22 cellular contexts compared by ENCODE assay signal in genomic region chr5:67383451-67383850, GRCh38.
"Had no signal": no experiment of that assay in that cellular context is flagged by ENCODE, and none has a peak within 500 bp of the region (broad histone marks: within the 10 kb centered on the region; RNA-seq: fewer than 3 reads in every experiment).

No MANE protein-coding gene starts in this region.

- H3K36me3 Mint-ChIP-seq: stimulated activated effector memory CD8-positive, alpha-beta T cell treated with anti-CD3 and anti-CD28 coated beads, Interleukin-12 subunit alpha, Interleukin-12 subunit beta, amount 100 ng/mL, for 72 hours had no signal

- H3K4me1 ChIP-seq: foreskin keratinocyte, tibial artery, upper lobe of left lung, uterus had no signal

- H3K4me2 ChIP-seq: smooth muscle cell had no signal

- H3K9me3 ChIP-seq: tibial artery, upper lobe of left lung, uterus had no signal

- H3K36me3 ChIP-seq: tibial artery, upper lobe of left lung, uterus had no signal

- H3K4me1 Mint-ChIP-seq: immature natural killer cell; stimulated activated effector memory CD8-positive, alpha-beta T cell treated with anti-CD3 and anti-CD28 coated beads, Interleukin-12 subunit alpha, Interleukin-12 subunit beta, amount 100 ng/mL, for 72 hours had no signal

- H3K9me3 Mint-ChIP-seq: immature natural killer cell; stimulated activated effector memory CD8-positive, alpha-beta T cell treated with anti-CD3 and anti-CD28 coated beads, Interleukin-12 subunit alpha, Interleukin-12 subunit beta, amount 100 ng/mL, for 72 hours had no signal

- H3K27ac Mint-ChIP-seq: immature natural killer cell; natural killer cell treated with Interleukin-12 subunit alpha and Interleukin-12 subunit beta and Interleukin-15 and Interleukin-18, amount 100 ng/mL, for 72 hours; stimulated activated effector memory CD8-positive, alpha-beta T cell treated with anti-CD3 and anti-CD28 coated beads, Interleukin-12 subunit alpha, Interleukin-12 subunit beta, amount 100 ng/mL, for 72 hours had no signal

- H3K4me3 ChIP-seq: coronary artery, lung, smooth muscle cell, tibial artery, upper lobe of left lung, uterus had no signal

- H3K4me3 Mint-ChIP-seq: immature natural killer cell; natural killer cell treated with Interleukin-12 subunit alpha and Interleukin-12 subunit beta and Interleukin-15 and Interleukin-18, amount 100 ng/mL, for 72 hours; stimulated activated effector memory CD8-positive, alpha-beta T cell treated with anti-CD3 and anti-CD28 coated beads, Interleukin-12 subunit alpha, Interleukin-12 subunit beta, amount 100 ng/mL, for 72 hours had no signal

- H3K27ac ChIP-seq: coronary artery, foreskin keratinocyte, tibial artery, upper lobe of left lung, uterus had no signal

- ATAC-seq: esophagus mucosa; foreskin keratinocyte; left colon; left ventricle myocardium superior; natural killer cell treated with Interleukin-12 subunit alpha and Interleukin-12 subunit beta and Interleukin-15 and Interleukin-18, amount 100 ng/mL, for 72 hours; sciatic nerve; stimulated activated effector memory CD8-positive, alpha-beta T cell treated with anti-CD3 and anti-CD28 coated beads, Interleukin-12 subunit alpha, Interleukin-12 subunit beta, amount 100 ng/mL, for 72 hours; stimulated activated naive CD8-positive, alpha-beta T cell treated with anti-CD3 and anti-CD28 coated beads, Interleukin-15, Interleukin-2, amounts not matched to agents 100 U/mL and 50 U/mL, for 24 hours had no signal

- FAIRE-seq: endometrium had no signal

- DNase-seq: effector memory CD4-positive, alpha-beta T cell; foreskin keratinocyte; immature natural killer cell; left colon; left ventricle myocardium superior; mesenchymal stem cell; midbrain; posterior cingulate gyrus; stimulated activated CD4-positive, alpha-beta T cell treated with anti-CD3 and anti-CD28 coated beads, Interleukin-4, amount 100 ng/mL, for 1 hour; stimulated activated CD8-positive, alpha-beta memory T cell treated with anti-CD3 and anti-CD28 coated beads, Interleukin-4, amount 100 ng/mL, for 48 hours; stimulated activated naive CD8-positive, alpha-beta T cell treated with anti-CD3 and anti-CD28 coated beads, Interleukin-15, Interleukin-2, amounts not matched to agents 100 U/mL and 50 U/mL, for 24 hours; tibial artery; upper lobe of left lung; uterus had no signal

- H3K27me3 ChIP-seq: foreskin keratinocyte, tibial artery, upper lobe of left lung, uterus had no signal
